ENCODE assay signal across 8 cellular contexts in the genomic region with DNA sequence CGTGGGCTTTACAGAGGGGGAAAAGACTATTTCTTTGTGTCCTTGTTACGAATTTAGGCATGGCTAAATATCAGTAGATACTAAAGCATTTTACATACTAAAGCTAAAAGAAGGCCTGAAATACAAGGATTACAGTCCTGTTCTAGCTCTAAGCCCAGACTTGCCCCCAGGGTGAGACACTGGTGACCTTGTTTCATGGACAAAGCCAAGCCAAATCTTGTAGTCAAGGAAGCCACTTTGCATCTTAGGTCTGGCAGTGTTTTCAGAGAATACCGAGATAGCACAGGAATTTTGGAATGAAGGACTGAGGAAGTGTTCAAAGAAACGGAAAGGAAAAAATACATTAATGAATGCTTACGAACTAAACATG. TPM values are rescaled to one million over a fixed set of nuclear protein-coding genes. Genes with fewer than 3 reads are reported as not detected.
DNase-seq lines count a peak whose midpoint lies in the region; ATAC-seq, FAIRE-seq and TF ChIP-seq lines count a peak whose summit lies in the region.

No MANE protein-coding gene starts in this region.

- peak overlapping the region; percentile 99 for H3K27ac Mint-ChIP-seq in activated naive CD8-positive, alpha-beta T cell treated with anti-CD3 and anti-CD28 coated beads, Interleukin-2, amount 10 ng/mL, durations not matched to agents 7 days and 5 days

- 62% methylated on average over 5 of the region's 5 CpGs for whole genome bisulfite sequencing in SK-N-SH (ENCODE audit: low lambda C conversion rate)
- WGBS in suprapubic skin = 25% methylated on average over 5 of the region's 5 CpGs

- dilution Hi-C loops in keratinocyte (cut with MboI; ENCODE audit: extremely low pct_ligation_motif_present, low sequenced_read_pairs) = no loop called here

- TF ChIP-seq CTCF in SK-N-SH (IDR thresholded peaks at IDR 0.05) = no peak
- TF ChIP-seq CTCF in keratinocyte (optimal IDR thresholded peaks at IDR 0.05 in 1 of 3, IDR thresholded peaks at IDR 0.05 in 1 of 3, conservative IDR thresholded peaks at IDR 0.05 in 1 of 3; ENCODE audit: extremely low read depth in 1 of 3, insufficient read depth in 2 of 3, low read length in 3 of 3) = no peak
- TF ChIP-seq CTCF in suprapubic skin (IDR thresholded peaks at IDR 0.05) = no peak

- TF ChIP-seq RAD21 in SK-N-SH (IDR thresholded peaks at IDR 0.05; ENCODE audit: low read length) = no peak

- CTCF ChIA-PET in SK-N-SH (lab: Yijun Ruan, JAX) = interaction anchor here (0.8 to 1.1 kb wide), 4 partner anchors 15 to 432 kb away, joined by 3 to 8 read pairs (median 4); partner anchors contain the start of gene USO1

- H3K9me3 ChIP-seq in SK-N-SH (no peaks in the 10 kb centered on the region), keratinocyte (ENCODE audit: control insufficient read depth, low read depth, low read length) (no peaks in the 10 kb centered on the region), suprapubic skin (no peaks in the 10 kb centered on the region)

- peaks cover 3% of the 10 kb centered on the region for H3K36me3 Mint-ChIP-seq in activated naive CD8-positive, alpha-beta T cell treated with anti-CD3 and anti-CD28 coated beads, Interleukin-2, amount 10 ng/mL, durations not matched to agents 7 days and 5 days

- DNase-seq in SK-N-SH = no peak
- DNase-seq in activated naive CD8-positive, alpha-beta T cell treated with anti-CD3 and anti-CD28 coated beads, Interleukin-2, amount 10 ng/mL, durations not matched to agents 7 days and 5 days = no peak
- no peak for DNase-seq in keratinocyte (ENCODE audit: low read depth, low spot score)
- DNase-seq in suprapubic skin (ENCODE audit: low spot score in 2 of 2) = no peak
- no peak for DNase-seq in HT-29 (ENCODE audit: low spot score)
- no peak for DNase-seq in HPDE6-E6E7 (ENCODE audit: extremely low spot score)
- DNase-seq in DMS114 treated with DMSO at 0.1 percent for 48 hours (lab: John Stamatoyannopoulos, UW; ENCODE audit: unreplicated experiment) = no peak

- no peaks in the 10 kb centered on the region for H3K27me3 Mint-ChIP-seq in activated naive CD8-positive, alpha-beta T cell treated with anti-CD3 and anti-CD28 coated beads, Interleukin-2, amount 10 ng/mL, durations not matched to agents 7 days and 5 days

- no peak for ATAC-seq in SK-N-SH treated with all-trans-retinoic acid at 6 μM for 48 hours
- ATAC-seq in activated naive CD8-positive, alpha-beta T cell treated with anti-CD3 and anti-CD28 coated beads, Interleukin-2, amount 10 ng/mL, durations not matched to agents 7 days and 5 days (ENCODE audit: low read depth) = no peak

- FAIRE-seq in keratinocyte (lab: Jason Lieb, UNC) = peak; percentile 41

- H4K20me1 ChIP-seq in SK-N-SH (ENCODE audit: insufficient read depth) = peaks cover 31% of the 10 kb centered on the region
- H4K20me1 ChIP-seq in keratinocyte (ENCODE audit: control insufficient read depth, extremely low read depth, insufficient read depth, low read length) = no peaks in the 10 kb centered on the region

- no peaks in the 10 kb centered on the region for H3K9me3 Mint-ChIP-seq in activated naive CD8-positive, alpha-beta T cell treated with anti-CD3 and anti-CD28 coated beads, Interleukin-2, amount 10 ng/mL, durations not matched to agents 7 days and 5 days

- TF ChIP-seq POLR2A in suprapubic skin (IDR thresholded peaks at IDR 0.05) = no peak

- H3F3A ChIP-seq in SK-N-SH (replicated peaks; ENCODE audit: insufficient read depth) = peaks cover 11% of the 10 kb centered on the region

- peak overlapping the region; percentile 96 for H3K9ac ChIP-seq in SK-N-SH
- H3K9ac ChIP-seq in keratinocyte (ENCODE audit: control insufficient read depth, extremely low read depth, insufficient read depth, low read length) = peak overlapping the region; percentile 95

- H3K27me3 ChIP-seq in SK-N-SH (ENCODE audit: insufficient read depth) (no peaks in the 10 kb centered on the region), keratinocyte (ENCODE audit: control insufficient read depth, extremely low read depth, insufficient read depth, low read length) (no peaks in the 10 kb centered on the region), suprapubic skin (no peaks in the 10 kb centered on the region)

- peak overlapping the region; percentile 94 for H3K4me3 Mint-ChIP-seq in activated naive CD8-positive, alpha-beta T cell treated with anti-CD3 and anti-CD28 coated beads, Interleukin-2, amount 10 ng/mL, durations not matched to agents 7 days and 5 days

- H3K36me3 ChIP-seq in SK-N-SH (replicated peaks in 1 of 2; ENCODE audit: control insufficient read depth in 1 of 2, insufficient read depth in 2 of 2, low read length in 1 of 2) (no peaks in the 10 kb centered on the region), keratinocyte (ENCODE audit: control insufficient read depth in 2 of 2, extremely low read depth in 1 of 2, insufficient read depth in 2 of 2, low read length in 2 of 2) (no peaks in the 10 kb centered on the region), suprapubic skin (no peaks in the 10 kb centered on the region)

- H3K27ac ChIP-seq in SK-N-SH (ENCODE audit: low read depth in 2 of 2, low read length in 1 of 2) (peak overlapping the region; percentile 87 to 98), keratinocyte (ENCODE audit: control insufficient read depth, insufficient read depth, low read length) (peak overlapping the region; percentile 88), suprapubic skin (peak overlapping the region; percentile 95)

- peaks cover 35% of the 10 kb centered on the region for H3K4me1 Mint-ChIP-seq in activated naive CD8-positive, alpha-beta T cell treated with anti-CD3 and anti-CD28 coated beads, Interleukin-2, amount 10 ng/mL, durations not matched to agents 7 days and 5 days

- peaks cover 0 to 5% of the 10 kb centered on the region in 2 experiments; a peak in 2 of 4 replicates for H3K4me1 ChIP-seq in SK-N-SH (ENCODE audit: control insufficient read depth in 1 of 2, insufficient read depth in 2 of 2, low read depth in 1 of 2, low read length in 1 of 2)
- H3K4me1 ChIP-seq in keratinocyte (ENCODE audit: control insufficient read depth, extremely low read depth, insufficient read depth, low read length) = peaks cover 21% of the 10 kb centered on the region
- H3K4me1 ChIP-seq in suprapubic skin = peaks cover 35% of the 10 kb centered on the region

- H3K4me3 ChIP-seq in SK-N-SH (ENCODE audit: low read depth in 2 of 2, low read length in 1 of 2) (peak overlapping the region; percentile 76 to 99), keratinocyte (ENCODE audit: control insufficient read depth in 2 of 3, extremely low read depth in 1 of 3, insufficient read depth in 2 of 3, low read depth in 1 of 3, low read length in 3 of 3) (peak overlapping the region; percentile 54 to 94 (median 74)), suprapubic skin (peak overlapping the region; percentile 85)

- H3K4me2 ChIP-seq in SK-N-SH = peak overlapping the region; percentile 71
- peak overlapping the region; percentile 89 for H3K4me2 ChIP-seq in keratinocyte (ENCODE audit: control insufficient read depth, extremely low read depth, insufficient read depth, low read depth, low read length)

- H2AFZ ChIP-seq in SK-N-SH (ENCODE audit: low read depth) (peak overlapping the region; percentile 86), keratinocyte (ENCODE audit: control insufficient read depth, low read length) (peak overlapping the region; percentile 88)

- TF ChIP-seq EP300 in SK-N-SH (IDR thresholded peaks at IDR 0.05; ENCODE audit: borderline replicate concordance in 1 of 2, low read depth in 1 of 2, low read length in 1 of 2) (no peak), suprapubic skin (IDR thresholded peaks at IDR 0.05) (no peak)

- H3K9me2 ChIP-seq in SK-N-SH = no peaks in the 10 kb centered on the region

- H3K79me2 ChIP-seq in SK-N-SH (ENCODE audit: insufficient read depth) (peaks cover 43% of the 10 kb centered on the region), keratinocyte (ENCODE audit: control insufficient read depth, insufficient read depth, low read length) (peaks cover 41% of the 10 kb centered on the region)

- POLR2A ChIA-PET in SK-N-SH (lab: Yijun Ruan, JAX) = interaction anchor here (0.6 to 2.3 kb wide), 5 partner anchors 44 to 1460 kb away, joined by 3 to 24 read pairs (median 4); partner anchors contain the start of genes CDKL2 and USO1
- POLR2A ChIA-PET in activated naive CD8-positive, alpha-beta T cell treated with anti-CD3 and anti-CD28 coated beads, Interleukin-2, amount 10 ng/mL, durations not matched to agents 7 days and 5 days (lab: Charles Lee) = interaction anchor here (0.7 to 8.0 kb wide), 9 partner anchors 10 to 266 kb away, joined by 3 to 101 read pairs (median 7); partner anchors contain the start of genes NAAA and USO1

- no peaks in the 10 kb centered on the region for H3K9me1 ChIP-seq in keratinocyte (ENCODE audit: control insufficient read depth, extremely low read depth, insufficient read depth, low read length)

RNA-seq across cellular contexts. Expression of gene G3BP2, which starts 0.7 kb away (rescaled TPM):
- polyA plus RNA-seq in SK-N-SH (2012; rRNA removed) (35.9 and 50.1 TPM in 2 replicates), keratinocyte (85.9 to 137 TPM (median 107 TPM) in 3 replicates)
- polyA plus RNA-seq in SK-N-SH (2012; cell fraction: cytosol; rRNA removed) = 61.6 and 66.2 TPM in 2 replicates
- 16.0 and 32.9 TPM in 2 replicates for polyA plus RNA-seq in SK-N-SH (2012; cell fraction: nucleus; rRNA removed)
- 100 to 1,000 TPM; 165 to 179 TPM for total RNA-seq in activated naive CD8-positive, alpha-beta T cell treated with anti-CD3 and anti-CD28 coated beads, Interleukin-2, amount 10 ng/mL, durations not matched to agents 7 days and 5 days
- polyA plus RNA-seq in keratinocyte (2011; ENCODE audit: low read depth) = 339 TPM
- 73.9 and 130 TPM in 2 replicates for polyA plus RNA-seq in keratinocyte (2011; cell fraction: cytosol; rRNA removed)
- polyA plus RNA-seq in keratinocyte (2011; cell fraction: nucleus; rRNA removed) = 98.1 and 125 TPM in 2 replicates
- polyA plus RNA-seq in keratinocyte (2012; ENCODE audit: low replicate concordance) = 61.7 and 118 TPM in 2 replicates
- polyA minus RNA-seq in keratinocyte = 18.9 to 137 TPM (median 73.9 TPM) in 3 replicates
- polyA minus RNA-seq in keratinocyte (2011; cell fraction: cytosol; rRNA and poly(A)+ RNA removed) = 83.8 TPM
- polyA minus RNA-seq in keratinocyte (2011; cell fraction: nucleus; rRNA and poly(A)+ RNA removed) = 64.8 and 126 TPM in 2 replicates
- 10 to 100 TPM; 48.8 to 62.0 (median 56.6) TPM for total RNA-seq in suprapubic skin
- total RNA-seq in HT-29 (2014; rRNA removed; shearing (Covaris generic)) = 54.0 and 59.4 TPM in 2 replicates

RNA-seq across cellular contexts. Expression of gene CDKL2, which starts 43.6 kb away (rescaled TPM):
- polyA plus RNA-seq in SK-N-SH (2012; rRNA removed) (0.41 and 0.58 TPM in 2 replicates), keratinocyte (0.50 to 0.64 TPM (median 0.61 TPM) in 3 replicates)
- 0.58 and 0.94 TPM in 2 replicates for polyA plus RNA-seq in SK-N-SH (2012; cell fraction: cytosol; rRNA removed)
- polyA plus RNA-seq in SK-N-SH (2012; cell fraction: nucleus; rRNA removed) = 1.5 and 2.3 TPM in 2 replicates
- under 1 TPM; 0.22 to 0.45 TPM for total RNA-seq in activated naive CD8-positive, alpha-beta T cell treated with anti-CD3 and anti-CD28 coated beads, Interleukin-2, amount 10 ng/mL, durations not matched to agents 7 days and 5 days
- not detected for polyA plus RNA-seq in keratinocyte (2011; ENCODE audit: low read depth)
- polyA plus RNA-seq in keratinocyte (2011; cell fraction: cytosol; rRNA removed) = 0.60 and 0.94 TPM in 2 replicates
- 0.69 and 1.0 TPM in 2 replicates for polyA plus RNA-seq in keratinocyte (2011; cell fraction: nucleus; rRNA removed)
- 0.08 and 0.53 TPM in 2 replicates for polyA plus RNA-seq in keratinocyte (2012; ENCODE audit: low replicate concordance)
- polyA minus RNA-seq in keratinocyte = 0.45 to 3.4 TPM (median 1.6 TPM) in 3 replicates
- not detected for polyA minus RNA-seq in keratinocyte (2011; cell fraction: cytosol; rRNA and poly(A)+ RNA removed)
- 2.1 and 2.9 TPM in 2 replicates for polyA minus RNA-seq in keratinocyte (2011; cell fraction: nucleus; rRNA and poly(A)+ RNA removed)
- 1 to 10 TPM in 3 of 4 donors, not detected in 1; 1.3 to 2.0 (median 1.8) TPM for total RNA-seq in suprapubic skin
- not detected in 2 replicates for total RNA-seq in HT-29 (2014; rRNA removed; shearing (Covaris generic))

RNA-seq across cellular contexts. Expression of gene USO1, which starts 50.4 kb away (rescaled TPM):
- polyA plus RNA-seq in SK-N-SH (2012; rRNA removed) (25.6 and 38.8 TPM in 2 replicates), keratinocyte (47.8 to 75.4 TPM (median 54.2 TPM) in 3 replicates)
- polyA plus RNA-seq in SK-N-SH (2012; cell fraction: cytosol; rRNA removed) = 41.4 and 46.9 TPM in 2 replicates
- 13.3 and 32.7 TPM in 2 replicates for polyA plus RNA-seq in SK-N-SH (2012; cell fraction: nucleus; rRNA removed)
- 10 to 100 TPM; 32.3 to 34.6 TPM for total RNA-seq in activated naive CD8-positive, alpha-beta T cell treated with anti-CD3 and anti-CD28 coated beads, Interleukin-2, amount 10 ng/mL, durations not matched to agents 7 days and 5 days
- 39.1 TPM for polyA plus RNA-seq in keratinocyte (2011; ENCODE audit: low read depth)
- polyA plus RNA-seq in keratinocyte (2011; cell fraction: cytosol; rRNA removed) = 28.7 and 59.2 TPM in 2 replicates
- polyA plus RNA-seq in keratinocyte (2011; cell fraction: nucleus; rRNA removed) = 61.2 and 84.8 TPM in 2 replicates
- 31.9 and 45.9 TPM in 2 replicates for polyA plus RNA-seq in keratinocyte (2012; ENCODE audit: low replicate concordance)
- polyA minus RNA-seq in keratinocyte = 15.2 to 48.5 TPM (median 33.1 TPM) in 3 replicates
- polyA minus RNA-seq in keratinocyte (2011; cell fraction: cytosol; rRNA and poly(A)+ RNA removed) = 30.9 TPM
- polyA minus RNA-seq in keratinocyte (2011; cell fraction: nucleus; rRNA and poly(A)+ RNA removed) = 38.6 and 75.3 TPM in 2 replicates
- total RNA-seq in suprapubic skin = 10 to 100 TPM; 46.8 to 61.1 (median 55.2) TPM
- total RNA-seq in HT-29 (2014; rRNA removed; shearing (Covaris generic)) = 23.4 and 24.5 TPM in 2 replicates
